ENCODE assay signal across 2 cellular contexts in genomic region chr9:91036826-91037510, GRCh38.
A peak's percentile ranks its signal among the peaks of the same experiment; 100 is the strongest.
TF ChIP-seq lines count a peak whose summit lies in the region.

No MANE protein-coding gene starts in this region.

TF ChIP-seq in IMR-90, 13 proteins besides CTCF, POLR2A, EP300 and RAD21:
- TF ChIP-seq SMC3 (IDR thresholded peaks at IDR 0.05; ENCODE audit: low read depth, low read length) (peak; percentile 87), ELK1 (IDR thresholded peaks at IDR 0.05; ENCODE audit: borderline replicate concordance, low read depth, low read length) (no peak), CHD1 (IDR thresholded peaks at IDR 0.05; ENCODE audit: low read depth, low read length) (no peak), NFE2L2 (IDR thresholded peaks at IDR 0.05; ENCODE audit: low read depth, low read length) (no peak), BHLHE40 (IDR thresholded peaks at IDR 0.05; ENCODE audit: low read depth, low read length) (no peak), RCOR1 (IDR thresholded peaks at IDR 0.05; ENCODE audit: insufficient replicate concordance, low read length) (peak; percentile 17), CEBPB (IDR thresholded peaks at IDR 0.05; ENCODE audit: low read depth, low read length) (peak; percentile 92), USF2 (IDR thresholded peaks at IDR 0.05; ENCODE audit: low read depth, low read length) (no peak), MXI1 (IDR thresholded peaks at IDR 0.05; ENCODE audit: borderline replicate concordance, low read depth, low read length) (0 out of 2 replicates have a peak, but pooled peaks have one; percentile 27), MAZ (IDR thresholded peaks at IDR 0.05; ENCODE audit: borderline replicate concordance, low read depth, low read length) (peak; percentile 46; the same call in 1 of the 2 replicates), FOS (IDR thresholded peaks at IDR 0.05; ENCODE audit: low read depth, low read length) (no peak), MAFK (IDR thresholded peaks at IDR 0.05; ENCODE audit: low read depth, low read length) (no peak)

TF ChIP-seq in neural cell, 6 proteins besides CTCF, POLR2A, EP300 and RAD21:
- peak; percentile 69 for TF ChIP-seq SMC3 (conservative IDR thresholded peaks at IDR 0.05; ENCODE audit: poor library complexity)
- no peak for TF ChIP-seq EZH2 (IDR thresholded peaks at IDR 0.05; ENCODE audit: borderline replicate concordance, insufficient read depth, low read length, poor library complexity, severe bottlenecking)
